13 cellular contexts compared by ENCODE assay signal in genomic region chr12:109967383-109968031, GRCh38. TPM values are rescaled to one million over a fixed set of nuclear protein-coding genes. Genes with fewer than 3 reads are reported as not detected.
DNase-seq lines count a peak whose midpoint lies in the region; ATAC-seq and TF ChIP-seq lines count a peak whose summit lies in the region.
"Had no signal": no experiment of that assay in that cellular context is flagged by ENCODE, and none has a peak within 500 bp of the region (broad histone marks: within the 10 kb centered on the region; RNA-seq: fewer than 3 reads in every experiment).

No MANE protein-coding gene starts in this region.

- no peak overlapping the region for H4K91ac ChIP-seq in trophoblast cell (ENCODE audit: low read depth, low read length)

- in situ Hi-C loops in Panc1 (cut with HindIII; ENCODE audit: low pct_unique_long_range_greater_than_20kb, low sequenced_read_pairs): no loop called here

- peaks cover 12% of the 10 kb centered on the region for H3K4me1 Mint-ChIP-seq in activated CD4-positive, alpha-beta T cell treated with anti-CD3 and anti-CD28 coated beads for 36 hours

- H3K4me3 Mint-ChIP-seq in activated CD4-positive, alpha-beta T cell treated with anti-CD3 and anti-CD28 coated beads for 36 hours: no peak overlapping the region

- H3K4me2 ChIP-seq in trophoblast cell (ENCODE audit: low read length): no peak overlapping the region

- no peak overlapping the region for H2AFZ ChIP-seq in trophoblast cell (ENCODE audit: insufficient read depth, low read length, poor library complexity)

- H3K27ac ChIP-seq in Panc1 (ENCODE audit: low read length) (no peak overlapping the region), duodenal mucosa (ENCODE audit: low read depth, low read length) (peak overlapping the region; percentile 26), trophoblast cell (ENCODE audit: low read depth, low read length) (no peak overlapping the region), foreskin keratinocyte (no peak overlapping the region)
- H3K27ac ChIP-seq: upper lobe of left lung had no signal

- no TSS peak for BruUV-seq in Panc1 (replicated peaks; lab: Mats Ljungman, UMichigan)

- no peak overlapping the region for H2BK12ac ChIP-seq in trophoblast cell (ENCODE audit: low read length)

- no peak overlapping the region for H3K4ac ChIP-seq in trophoblast cell (ENCODE audit: low read depth, low read length)

- H3K23ac ChIP-seq in trophoblast cell (ENCODE audit: low read length): no peak overlapping the region

- H3K36me3 ChIP-seq in Panc1 (ENCODE audit: control insufficient read depth, insufficient read depth, low read length) (peaks cover 3% of the 10 kb centered on the region; the same call in 1 of the 2 replicates), duodenal mucosa (ENCODE audit: control insufficient read depth in 1 of 2, insufficient read depth in 2 of 2, low read length in 2 of 2) (peaks cover 14 to 39% of the 10 kb centered on the region in 2 donors), trophoblast cell (ENCODE audit: control insufficient read depth in 1 of 2, insufficient read depth in 2 of 2, low read length in 2 of 2) (peaks cover 17 to 20% of the 10 kb centered on the region in 2 experiments), BE2C (peaks cover 30% of the 10 kb centered on the region)

- H3K9me3 Mint-ChIP-seq in activated CD4-positive, alpha-beta T cell treated with anti-CD3 and anti-CD28 coated beads for 36 hours (ENCODE audit: low read depth): no peaks in the 10 kb centered on the region

- H2BK5ac ChIP-seq in trophoblast cell (ENCODE audit: low read depth, low read length, poor library complexity): no peak overlapping the region

- POLR2A ChIA-PET in activated CD4-positive, alpha-beta T cell treated with anti-CD3 and anti-CD28 coated beads for 36 hours (lab: Charles Lee): no interaction called here
- POLR2A ChIA-PET in Panc1 (lab: Charles Lee): no interaction called here

- no peak overlapping the region for H4K12ac ChIP-seq in trophoblast cell (ENCODE audit: low read depth, low read length)

- no peaks in the 10 kb centered on the region for H3K27me3 ChIP-seq in Panc1 (ENCODE audit: control insufficient read depth, insufficient read depth, low read length)
- H3K27me3 ChIP-seq in duodenal mucosa (ENCODE audit: control insufficient read depth in 1 of 2, insufficient read depth in 2 of 2, low read length in 2 of 2): no peaks in the 10 kb centered on the region
- no peaks in the 10 kb centered on the region for H3K27me3 ChIP-seq in trophoblast cell (ENCODE audit: insufficient read depth, low read length)
- no peaks in the 10 kb centered on the region for H3K27me3 ChIP-seq in foreskin keratinocyte
- no peaks in the 10 kb centered on the region for H3K27me3 ChIP-seq in BE2C
- H3K27me3 ChIP-seq: upper lobe of left lung had no signal

- H3K36me3 Mint-ChIP-seq in activated CD4-positive, alpha-beta T cell treated with anti-CD3 and anti-CD28 coated beads for 36 hours (ENCODE audit: low read depth): peaks cover 39% of the 10 kb centered on the region

- peak overlapping the region; percentile 58 for H3K27ac Mint-ChIP-seq in activated CD4-positive, alpha-beta T cell treated with anti-CD3 and anti-CD28 coated beads for 36 hours

- no peaks in the 10 kb centered on the region for H3K79me1 ChIP-seq in trophoblast cell (ENCODE audit: low read length)

- CTCF ChIA-PET in activated CD4-positive, alpha-beta T cell treated with anti-CD3 and anti-CD28 coated beads for 36 hours (lab: Charles Lee): interaction anchor here (0.6 to 1.1 kb wide), 4 partner anchors 27 to 134 kb away, joined by 3 to 4 read pairs (median 3); partner anchors contain the start of gene ANKRD13A
- CTCF ChIA-PET in Panc1 (lab: Charles Lee): interaction anchor here (0.5 kb wide), 1 partner anchor 95 kb away, joined by 3 read pairs; no protein-coding TSS in a partner anchor

- ATAC-seq in activated CD4-positive, alpha-beta T cell treated with anti-CD3 and anti-CD28 coated beads for 36 hours: peak; percentile 66
- ATAC-seq in Panc1 (peak; percentile 65), foreskin keratinocyte (no peak)

- H3K9ac ChIP-seq in duodenal mucosa (ENCODE audit: low read depth in 1 of 2, low read length in 2 of 2) (peak overlapping the region; percentile 31 to 58), trophoblast cell (ENCODE audit: low read length) (no peak overlapping the region)

- H3K4me1 ChIP-seq in Panc1 (ENCODE audit: control insufficient read depth, insufficient read depth, low read length): no peaks in the 10 kb centered on the region
- H3K4me1 ChIP-seq in duodenal mucosa (ENCODE audit: control insufficient read depth in 1 of 2, insufficient read depth in 2 of 2, low read length in 2 of 2): peaks cover 15 to 25% of the 10 kb centered on the region in 2 donors
- H3K4me1 ChIP-seq in trophoblast cell (ENCODE audit: control insufficient read depth in 1 of 2, insufficient read depth in 2 of 2, low read length in 2 of 2): peaks cover 0 to 2% of the 10 kb centered on the region in 2 experiments
- H3K4me1 ChIP-seq in foreskin keratinocyte: no peaks in the 10 kb centered on the region
- no peaks in the 10 kb centered on the region for H3K4me1 ChIP-seq in BE2C

- H3K14ac ChIP-seq in trophoblast cell (ENCODE audit: low read length): no peak overlapping the region

- no CpG with 5 or more reads among the region's 8 CpGs for WGBS in trophoblast cell (ENCODE audit: extremely low coverage, insufficient coverage, insufficient read length)

- no peak overlapping the region for H2BK120ac ChIP-seq in trophoblast cell (ENCODE audit: insufficient read depth, low read length, poor library complexity)

- H2AK5ac ChIP-seq in trophoblast cell (ENCODE audit: low read length): no peak overlapping the region

- no peaks in the 10 kb centered on the region for H3K79me2 ChIP-seq in trophoblast cell (ENCODE audit: control insufficient read depth, insufficient read depth, low read length, poor library complexity)

- H3K9me3 ChIP-seq in Panc1 (ENCODE audit: control insufficient read depth, insufficient read depth, low read depth, low read length) (no peaks in the 10 kb centered on the region), duodenal mucosa (ENCODE audit: control insufficient read depth in 1 of 2, low read length in 2 of 2) (no peaks in the 10 kb centered on the region), trophoblast cell (ENCODE audit: insufficient read depth, low read depth, low read length) (no peaks in the 10 kb centered on the region), BE2C (no peaks in the 10 kb centered on the region)
- H3K9me3 ChIP-seq: upper lobe of left lung had no signal

- H3K4me3 ChIP-seq in Panc1 (ENCODE audit: low read depth in 2 of 2, low read length in 2 of 2) (no peak overlapping the region), duodenal mucosa (ENCODE audit: low read depth in 1 of 2, low read length in 2 of 2) (peak overlapping the region; percentile 62 to 65), trophoblast cell (ENCODE audit: low read depth, low read length) (no peak overlapping the region), BE2C (ENCODE audit: low read depth, low read length) (no peak overlapping the region)
- H3K4me3 ChIP-seq: upper lobe of left lung had no signal

- DNase-seq in activated CD4-positive, alpha-beta T cell treated with anti-CD3 and anti-CD28 coated beads for 36 hours: no peak
- DNase-seq in activated CD4-positive, alpha-beta T cell treated with anti-CD3 and anti-CD28 coated beads for 48 hours: no peak
- DNase-seq in Panc1 (ENCODE audit: low read depth, low spot score) (no peak), trophoblast cell (peak; percentile 34 to 85), NCI-H510A (lab: John Stamatoyannopoulos, UW) (no peak), foreskin keratinocyte (no peak), BE2C (no peak)
- DNase-seq: cortex of kidney, NCI-H1105, NCI-H510A treated with DMSO at 0.1 percent for 48 hours, Right ventricle myocardium superior, upper lobe of left lung had no signal

- H3K27me3 Mint-ChIP-seq in activated CD4-positive, alpha-beta T cell treated with anti-CD3 and anti-CD28 coated beads for 36 hours: no peaks in the 10 kb centered on the region

- no peak overlapping the region for H4K8ac ChIP-seq in trophoblast cell (ENCODE audit: low read depth, low read length)

- H3K18ac ChIP-seq in trophoblast cell (ENCODE audit: low read length): no peak overlapping the region

- no peak for TF ChIP-seq CTCF in Panc1 (IDR thresholded peaks at IDR 0.05)
- TF ChIP-seq CTCF in foreskin keratinocyte (conservative IDR thresholded peaks at IDR 0.05): no peak
- TF ChIP-seq CTCF in BE2C (IDR thresholded peaks at IDR 0.05; ENCODE audit: low read depth, low read length): no peak

- intact Hi-C loops in activated CD4-positive, alpha-beta T cell treated with anti-CD3 and anti-CD28 coated beads for 36 hours (cut with DNase I, micrococcal nuclease): no loop called here
- intact Hi-C loops in Panc1 (cut with micrococcal nuclease; ENCODE audit: unreplicated experiment): no loop called here

RNA-seq across cellular contexts. Expression of gene GIT2, which starts 28.7 kb away (rescaled TPM):
- total RNA-seq in activated CD4-positive, alpha-beta T cell treated with anti-CD3 and anti-CD28 coated beads for 36 hours: 10 to 100 TPM; 50.2 to 58.2 TPM
- total RNA-seq in Panc1 (2021; ENCODE audit: unreplicated experiment) (40.0 TPM), foreskin keratinocyte (28.7 and 33.1 TPM in 2 replicates)
- polyA plus RNA-seq in Panc1 (2012; ENCODE audit: insufficient read length): 22.9 TPM
- 13.6 and 15.0 TPM in 2 replicates for polyA plus RNA-seq in trophoblast cell (2013)
- 9.4 and 9.5 TPM in 2 replicates for polyA plus RNA-seq in foreskin keratinocyte
- polyA plus RNA-seq in BE2C (2012; ENCODE audit: insufficient read depth, insufficient read length, low read depth): 19.4 TPM

RNA-seq across cellular contexts. Expression of gene ANKRD13A, which starts 31.7 kb away (rescaled TPM):
- total RNA-seq in activated CD4-positive, alpha-beta T cell treated with anti-CD3 and anti-CD28 coated beads for 36 hours: 10 to 100 TPM; 38.2 to 39.8 TPM
- total RNA-seq in Panc1 (2021; ENCODE audit: unreplicated experiment) (34.4 TPM), foreskin keratinocyte (76.2 and 76.5 TPM in 2 replicates)
- 15.7 TPM for polyA plus RNA-seq in Panc1 (2012; ENCODE audit: insufficient read length)
- polyA plus RNA-seq in trophoblast cell (2013): 20.1 TPM in 2 replicates
- polyA plus RNA-seq in foreskin keratinocyte: 23.2 and 29.2 TPM in 2 replicates
- polyA plus RNA-seq in BE2C (2012; ENCODE audit: insufficient read depth, insufficient read length, low read depth): 10.9 TPM

Comparison
In these comparisons a context has a peak if more than half of its experiments do, and no peak if none do; other contexts are left out.
1. DNase-seq: peak in trophoblast cell (2 of 2); none in activated CD4-positive, alpha-beta T cell treated with anti-CD3 and anti-CD28 coated beads for 36 hours (single experiment), activated CD4-positive, alpha-beta T cell treated with anti-CD3 and anti-CD28 coated beads for 48 hours (single experiment), Panc1 (single experiment), NCI-H510A (single experiment), foreskin keratinocyte (0 of 2) and BE2C (single experiment).
2. H3K4me3 ChIP-seq: peak in duodenal mucosa (2 of 2); none in Panc1 (0 of 2), trophoblast cell (single experiment) and BE2C (single experiment).